ENCODE assay signal across 20 cellular contexts in the genomic region with DNA sequence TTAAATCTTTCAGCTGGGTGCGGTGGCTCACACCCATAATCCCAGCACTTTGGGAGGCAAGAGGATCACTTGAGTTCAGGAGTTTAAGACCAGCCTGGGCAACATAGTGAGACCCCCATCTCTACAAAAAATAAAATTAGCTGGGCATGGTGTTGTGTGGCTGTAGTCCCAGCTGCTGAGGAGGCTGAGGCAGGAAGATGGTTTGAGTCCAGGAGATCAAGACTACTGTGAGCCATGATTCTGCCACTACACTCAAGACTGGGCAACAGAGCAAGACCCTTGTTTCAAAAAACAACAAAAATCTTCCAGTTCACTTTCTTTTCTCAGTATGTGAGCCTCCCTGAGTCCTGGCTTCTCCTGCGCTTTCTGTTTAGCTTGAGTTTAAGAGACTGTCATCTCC. TPM values are rescaled to one million over a fixed set of nuclear protein-coding genes. Genes with fewer than 3 reads are reported as not detected.
DNase-seq lines count a peak whose midpoint lies in the region; ATAC-seq and TF ChIP-seq lines count a peak whose summit lies in the region.
"Had no signal": no experiment of that assay in that cellular context is flagged by ENCODE, and none has a peak within 500 bp of the region (broad histone marks: within the 10 kb centered on the region; RNA-seq: fewer than 3 reads in every experiment).

No MANE protein-coding gene starts in this region.

- no peak overlapping the region for H3K4me2 ChIP-seq in mammary epithelial cell (ENCODE audit: insufficient read depth, low read depth, low read length)
- H3K4me2 ChIP-seq: BLaER1 had no signal

- peak overlapping the region; percentile 9 for H3K27ac Mint-ChIP-seq in activated naive CD8-positive, alpha-beta T cell treated with anti-CD3 and anti-CD28 coated beads, Interleukin-2, amount 10 ng/mL, durations not matched to agents 7 days and 5 days
- H3K27ac Mint-ChIP-seq in activated naive CD8-positive, alpha-beta T cell treated with anti-CD3 and anti-CD28 coated beads, Interleukin-2, amount 50 U/mL, for 24 hours, result no peak overlapping the region
- no peak overlapping the region for H3K27ac Mint-ChIP-seq in WTC11
- H3K27ac Mint-ChIP-seq: B cell; CD4-positive, CD25-positive, alpha-beta regulatory T cell; CD8-positive, alpha-beta T cell had no signal

- TF ChIP-seq CTCF in WTC11 (IDR thresholded peaks at IDR 0.05) (no peak), esophagus muscularis mucosa (IDR thresholded peaks at IDR 0.05) (no peak), mammary epithelial cell (conservative IDR thresholded peaks at IDR 0.05 in 1 of 2, IDR thresholded peaks at IDR 0.05 in 1 of 2; ENCODE audit: extremely low read depth in 1 of 2, insufficient read depth in 1 of 2, low read depth in 1 of 2, low read length in 2 of 2) (no peak)

- POLR2A ChIA-PET in activated naive CD8-positive, alpha-beta T cell treated with anti-CD3 and anti-CD28 coated beads, Interleukin-2, amount 10 ng/mL, durations not matched to agents 7 days and 5 days (lab: Charles Lee), result interaction anchor here (0.6 to 1.6 kb wide), 2 partner anchors 8 to 100 kb away, joined by 3 to 6 read pairs; partner anchors contain the start of gene SDHAF4
- POLR2A ChIA-PET in WTC11 (lab: Charles Lee), result no interaction called here

- H3K9ac ChIP-seq in mammary epithelial cell (ENCODE audit: insufficient read depth, low read length), result no peak overlapping the region
- H3K9ac ChIP-seq: BLaER1 had no signal

- no peaks in the 10 kb centered on the region for H3K4me1 ChIP-seq in esophagus muscularis mucosa
- H3K4me1 ChIP-seq in mammary epithelial cell (ENCODE audit: insufficient read depth, low read length), result no peaks in the 10 kb centered on the region
- H3K4me1 ChIP-seq: BLaER1 had no signal

- H3K79me2 ChIP-seq in mammary epithelial cell (ENCODE audit: insufficient read depth, low read length), result no peaks in the 10 kb centered on the region

- ATAC-seq in activated naive CD8-positive, alpha-beta T cell treated with anti-CD3 and anti-CD28 coated beads, Interleukin-2, amount 10 ng/mL, durations not matched to agents 7 days and 5 days (ENCODE audit: low read depth), result no peak
- no peak for ATAC-seq in activated naive CD8-positive, alpha-beta T cell treated with anti-CD3 and anti-CD28 coated beads, Interleukin-2, amount 50 U/mL, for 24 hours
- ATAC-seq in WTC11 (no peak), GM21447 (IDR thresholded peaks at IDR 0.05; ENCODE audit: unreplicated experiment) (no peak)
- ATAC-seq: CD8-positive, alpha-beta T cell; GM12878 had no signal

- H3K27ac ChIP-seq in esophagus muscularis mucosa (replicated peaks in 1 of 4), result no peak overlapping the region
- no peak overlapping the region for H3K27ac ChIP-seq in mammary epithelial cell (ENCODE audit: insufficient read depth, low read depth, low read length)
- H3K27ac ChIP-seq: 22Rv1, BLaER1, C4-2B had no signal

- peaks cover 1% of the 10 kb centered on the region for H3K9me3 Mint-ChIP-seq in activated naive CD8-positive, alpha-beta T cell treated with anti-CD3 and anti-CD28 coated beads, Interleukin-2, amount 10 ng/mL, durations not matched to agents 7 days and 5 days
- no peaks in the 10 kb centered on the region for H3K9me3 Mint-ChIP-seq in activated naive CD8-positive, alpha-beta T cell treated with anti-CD3 and anti-CD28 coated beads, Interleukin-2, amount 50 U/mL, for 24 hours
- peaks cover 3% of the 10 kb centered on the region; the same call in 1 of the 2 replicates for H3K9me3 Mint-ChIP-seq in WTC11
- H3K9me3 Mint-ChIP-seq: CD4-positive, CD25-positive, alpha-beta regulatory T cell had no signal

- in situ Hi-C loops in mammary epithelial cell (cut with MboI; ENCODE audit: low sequenced_read_pairs in 2 of 2), result no loop called here

- H3K4me3 ChIP-seq in esophagus muscularis mucosa (no peak overlapping the region), mammary epithelial cell (replicated peaks in 1 of 3; ENCODE audit: insufficient read depth in 1 of 3, low read depth in 2 of 3, low read length in 3 of 3) (no peak overlapping the region)
- H3K4me3 ChIP-seq: BLaER1, GM12878 had no signal

- H2AFZ ChIP-seq in mammary epithelial cell (ENCODE audit: low read depth, low read length), result no peak overlapping the region

- TF ChIP-seq EP300 in esophagus muscularis mucosa (IDR thresholded peaks at IDR 0.05), result no peak

- 100% methylated on average over 2 of the region's 2 CpGs for WGBS in esophagus muscularis mucosa
- 80% methylated on average over 2 of the region's 2 CpGs for WGBS in mammary epithelial cell (ENCODE audit: low coverage, missing lambda C conversion rate)

- intact Hi-C loops in esophagus muscularis mucosa (cut with DNase I) (no loop called here), mammary epithelial cell (cut with micrococcal nuclease) (no loop called here)

- no peak for TF ChIP-seq POLR2A in esophagus muscularis mucosa (IDR thresholded peaks at IDR 0.05; ENCODE audit: low read depth)

- no peaks in the 10 kb centered on the region for H3K27me3 Mint-ChIP-seq in activated naive CD8-positive, alpha-beta T cell treated with anti-CD3 and anti-CD28 coated beads, Interleukin-2, amount 10 ng/mL, durations not matched to agents 7 days and 5 days
- no peaks in the 10 kb centered on the region for H3K27me3 Mint-ChIP-seq in activated naive CD8-positive, alpha-beta T cell treated with anti-CD3 and anti-CD28 coated beads, Interleukin-2, amount 50 U/mL, for 24 hours
- H3K27me3 Mint-ChIP-seq in WTC11 (ENCODE audit: low read depth), result no peaks in the 10 kb centered on the region
- H3K27me3 Mint-ChIP-seq: B cell; CD4-positive, CD25-positive, alpha-beta regulatory T cell had no signal

- no peaks in the 10 kb centered on the region for H3K27me3 ChIP-seq in esophagus muscularis mucosa
- H3K27me3 ChIP-seq in mammary epithelial cell (ENCODE audit: insufficient read depth, low read length), result no peaks in the 10 kb centered on the region
- H3K27me3 ChIP-seq: BLaER1 had no signal

- dilution Hi-C loops in mammary epithelial cell (cut with HindIII; ENCODE audit: low sequenced_read_pairs), result no loop called here

- H3K36me3 ChIP-seq in esophagus muscularis mucosa (no peaks in the 10 kb centered on the region), mammary epithelial cell (ENCODE audit: insufficient read depth, low read length) (peaks cover 5% of the 10 kb centered on the region)

- DNase-seq in activated naive CD8-positive, alpha-beta T cell treated with anti-CD3 and anti-CD28 coated beads, Interleukin-2, amount 10 ng/mL, durations not matched to agents 7 days and 5 days, result no peak
- DNase-seq in activated naive CD8-positive, alpha-beta T cell treated with anti-CD3 and anti-CD28 coated beads, Interleukin-2, amount 50 U/mL, for 24 hours, result no peak
- DNase-seq in WTC11 (ENCODE audit: low spot score), result no peak
- peak; percentile 14 for DNase-seq in esophagus muscularis mucosa (ENCODE audit: extremely low spot score)
- no peak for DNase-seq in mammary epithelial cell
- DNase-seq: CD4-positive, CD25-positive, alpha-beta regulatory T cell; CD8-positive, alpha-beta T cell; DMS 273 treated with DMSO at 0.1 percent for 48 hours; DMS79; EL; GDM1; GOT3; H7; HCEC 1CT had no signal

- peaks cover 16% of the 10 kb centered on the region for H3K36me3 Mint-ChIP-seq in activated naive CD8-positive, alpha-beta T cell treated with anti-CD3 and anti-CD28 coated beads, Interleukin-2, amount 10 ng/mL, durations not matched to agents 7 days and 5 days
- H3K36me3 Mint-ChIP-seq in activated naive CD8-positive, alpha-beta T cell treated with anti-CD3 and anti-CD28 coated beads, Interleukin-2, amount 50 U/mL, for 24 hours (ENCODE audit: low read depth), result peaks cover 8% of the 10 kb centered on the region
- peaks cover 15% of the 10 kb centered on the region for H3K36me3 Mint-ChIP-seq in WTC11

- peaks cover under 1% of the 10 kb centered on the region for H3K4me1 Mint-ChIP-seq in activated naive CD8-positive, alpha-beta T cell treated with anti-CD3 and anti-CD28 coated beads, Interleukin-2, amount 10 ng/mL, durations not matched to agents 7 days and 5 days
- peaks cover 1% of the 10 kb centered on the region for H3K4me1 Mint-ChIP-seq in activated naive CD8-positive, alpha-beta T cell treated with anti-CD3 and anti-CD28 coated beads, Interleukin-2, amount 50 U/mL, for 24 hours
- H3K4me1 Mint-ChIP-seq in WTC11, result peaks cover 11% of the 10 kb centered on the region

- CTCF ChIA-PET in WTC11 (lab: Charles Lee) (interaction anchor here (1.2 kb wide), 1 partner anchor 309 kb away, joined by 3 read pairs; no protein-coding TSS in a partner anchor), mammary epithelial cell (lab: Charles Lee; ENCODE audit: low non-redundant PET) (no interaction called here)

- H3K9me3 ChIP-seq in esophagus muscularis mucosa (no peaks in the 10 kb centered on the region), mammary epithelial cell (replicated peaks; ENCODE audit: insufficient read depth, low read length) (no peaks in the 10 kb centered on the region)
- H3K9me3 ChIP-seq: BLaER1 had no signal

- H3K4me3 Mint-ChIP-seq in activated naive CD8-positive, alpha-beta T cell treated with anti-CD3 and anti-CD28 coated beads, Interleukin-2, amount 10 ng/mL, durations not matched to agents 7 days and 5 days, result no peak overlapping the region
- no peak overlapping the region for H3K4me3 Mint-ChIP-seq in activated naive CD8-positive, alpha-beta T cell treated with anti-CD3 and anti-CD28 coated beads, Interleukin-2, amount 50 U/mL, for 24 hours
- H3K4me3 Mint-ChIP-seq in WTC11, result no peak overlapping the region
- H3K4me3 Mint-ChIP-seq: B cell; CD4-positive, CD25-positive, alpha-beta regulatory T cell; CD8-positive, alpha-beta T cell had no signal

- no TSS peak for BruUV-seq in mammary epithelial cell (replicated peaks; lab: Mats Ljungman, UMichigan)

- no peaks in the 10 kb centered on the region for H4K20me1 ChIP-seq in mammary epithelial cell (ENCODE audit: insufficient read depth, low read length)
- H4K20me1 ChIP-seq: BLaER1 had no signal

TF ChIP-seq in WTC11, 78 proteins besides CTCF, POLR2A, EP300 and RAD21:
- TF ChIP-seq ZNF121 (CRISPR knock-in tag; IDR thresholded peaks at IDR 0.05), result peak; percentile 82; the same call in 1 of the 2 replicates
- no peak for TF ChIP-seq GABPB1 (CRISPR knock-in tag; IDR thresholded peaks at IDR 0.05)
- peak; percentile 42; the same call in 1 of the 2 replicates for TF ChIP-seq GTF2I (CRISPR knock-in tag; conservative IDR thresholded peaks at IDR 0.05)

RNA-seq across cellular contexts. Expression of gene SDHAF4, which starts 7.9 kb away (rescaled TPM):
- 10 to 100 TPM; 13.9 to 15.9 TPM for total RNA-seq in activated naive CD8-positive, alpha-beta T cell treated with anti-CD3 and anti-CD28 coated beads, Interleukin-2, amount 10 ng/mL, durations not matched to agents 7 days and 5 days
- 20.0 to 23.1 TPM (median 20.1 TPM) in 3 replicates for total RNA-seq in WTC11 (2021)
- 10 to 100 TPM in 2 of 4 donors, 1 to 10 TPM in 2; 5.2 to 11.2 (median 8.7) TPM for total RNA-seq in esophagus muscularis mucosa
- total RNA-seq in mammary epithelial cell, result 10 to 100 TPM in 1 of 2 donors, 1 to 10 TPM in 1; 7.5 to 13.1 TPM
- 1.9 TPM for polyA plus RNA-seq in mammary epithelial cell
- 2.7 TPM for polyA minus RNA-seq in mammary epithelial cell
